In genomic region chr3:15629860-15630597, GRCh38 we compare ENCODE assay signal across 8 cellular contexts. TPM values are rescaled to one million over a fixed set of nuclear protein-coding genes. Genes with fewer than 3 reads are reported as not detected.
DNase-seq lines count a peak whose midpoint lies in the region; ATAC-seq and TF ChIP-seq lines count a peak whose summit lies in the region.

No MANE protein-coding gene starts in this region.

- DNase-seq in AG09319 (ENCODE audit: extremely low read depth, low read depth) (peak; percentile 56), NCI-H226 (peak; percentile 82), mesenchymal stem cell (peak; percentile 91)
- DNase-seq in activated CD4-positive, alpha-beta T cell treated with anti-CD3 and anti-CD28 coated beads for 36 hours, result peak; percentile 73
- DNase-seq in effector memory CD4-positive, alpha-beta T cell, result peak; percentile 26 to 51 (median 46)
- peak in 5 of 6 experiments; percentile 33 to 69 (median 47) for DNase-seq in stimulated activated naive CD4-positive, alpha-beta T cell (lab: John Stamatoyannopoulos, UW)

- peaks cover 16% of the 10 kb centered on the region for H3K79me1 ChIP-seq in mesenchymal stem cell (replicated peaks; ENCODE audit: low read length, poor library complexity, severe bottlenecking)

- peaks cover 50% of the 10 kb centered on the region for H3K4me1 Mint-ChIP-seq in activated CD4-positive, alpha-beta T cell treated with anti-CD3 and anti-CD28 coated beads for 36 hours

- no peak overlapping the region for H3K23ac ChIP-seq in mesenchymal stem cell (ENCODE audit: low read length in 2 of 2)

- no peaks in the 10 kb centered on the region for H3K9me3 ChIP-seq in effector memory CD4-positive, alpha-beta T cell (ENCODE audit: control insufficient read depth, low read length)
- no peaks in the 10 kb centered on the region for H3K9me3 ChIP-seq in mesenchymal stem cell (ENCODE audit: control insufficient read depth, low read length)

- H3K4me2 ChIP-seq in mesenchymal stem cell (ENCODE audit: low read length, poor library complexity, severe bottlenecking), result no peak overlapping the region

- H4K8ac ChIP-seq in mesenchymal stem cell (ENCODE audit: low read length), result peak overlapping the region; percentile 79

- H2BK12ac ChIP-seq in mesenchymal stem cell (ENCODE audit: low read length in 2 of 2), result no peak overlapping the region

- no peaks in the 10 kb centered on the region for H3K27me3 Mint-ChIP-seq in activated CD4-positive, alpha-beta T cell treated with anti-CD3 and anti-CD28 coated beads for 36 hours

- peak; percentile 47 for TF ChIP-seq CTCF in AG09319 (IDR thresholded peaks at IDR 0.05; ENCODE audit: low read depth, low read length)

- H3K4me3 Mint-ChIP-seq in activated CD4-positive, alpha-beta T cell treated with anti-CD3 and anti-CD28 coated beads for 36 hours, result peak overlapping the region; percentile 52

- H3K18ac ChIP-seq in mesenchymal stem cell (ENCODE audit: low read depth in 1 of 2, low read length in 2 of 2), result no peak overlapping the region

- H2AFZ ChIP-seq in mesenchymal stem cell (ENCODE audit: low read depth, low read length), result no peak overlapping the region

- no peak overlapping the region for H3K4ac ChIP-seq in mesenchymal stem cell (ENCODE audit: low read depth in 1 of 2, low read length in 2 of 2)

- H3K9ac ChIP-seq in mesenchymal stem cell (ENCODE audit: low read length), result peak overlapping the region; percentile 88

- peak overlapping the region; percentile 28 for H3K4me3 ChIP-seq in effector memory CD4-positive, alpha-beta T cell (ENCODE audit: insufficient read depth, low read depth, low read length, poor library complexity, severe bottlenecking)
- H3K4me3 ChIP-seq in mesenchymal stem cell (ENCODE audit: insufficient read depth in 1 of 2, low read depth in 1 of 2, low read length in 2 of 2), result peak overlapping the region in 1 of 2 experiments; percentile 58

- CTCF ChIA-PET in activated CD4-positive, alpha-beta T cell treated with anti-CD3 and anti-CD28 coated beads for 36 hours (lab: Charles Lee), result interaction anchor here (0.7 to 2.4 kb wide), 17 partner anchors 9 to 548 kb away, joined by 3 to 12 read pairs (median 4); partner anchors contain the start of gene ANKRD28

- H3K27me3 ChIP-seq in effector memory CD4-positive, alpha-beta T cell (replicated peaks; ENCODE audit: control insufficient read depth, insufficient read depth, low read length, poor library complexity, severe bottlenecking), result no peaks in the 10 kb centered on the region
- H3K27me3 ChIP-seq in mesenchymal stem cell (ENCODE audit: control insufficient read depth in 1 of 2, insufficient read depth in 1 of 2, low read length in 2 of 2), result no peaks in the 10 kb centered on the region

- no peak overlapping the region for H4K91ac ChIP-seq in mesenchymal stem cell (ENCODE audit: low read length)

- H2BK120ac ChIP-seq in mesenchymal stem cell (ENCODE audit: low read depth, low read length), result peak overlapping the region; percentile 11

- intact Hi-C loops in activated CD4-positive, alpha-beta T cell treated with anti-CD3 and anti-CD28 coated beads for 36 hours (cut with DNase I, micrococcal nuclease), result loop anchor here (1.0 to 10.0 kb wide), 9 partner anchors 115 to 619 kb away; partner anchors contain the start of genes ANKRD28 (in 1 of the 2) and GALNT15 (in 1 of the 2)

- POLR2A ChIA-PET in activated CD4-positive, alpha-beta T cell treated with anti-CD3 and anti-CD28 coated beads for 36 hours (lab: Charles Lee), result no interaction called here

- H2AK5ac ChIP-seq in mesenchymal stem cell (ENCODE audit: low read length, severe bottlenecking), result no peak overlapping the region

- peak overlapping the region; percentile 49 for H2BK5ac ChIP-seq in mesenchymal stem cell (ENCODE audit: low read depth, low read length, poor library complexity, severe bottlenecking)

- H3K27ac ChIP-seq in effector memory CD4-positive, alpha-beta T cell (ENCODE audit: insufficient read depth, low read length, poor library complexity, severe bottlenecking), result no peak overlapping the region
- peak overlapping the region; percentile 86 for H3K27ac ChIP-seq in mesenchymal stem cell (ENCODE audit: low read length, poor library complexity, severe bottlenecking)

- H3K4me1 ChIP-seq in effector memory CD4-positive, alpha-beta T cell (ENCODE audit: control insufficient read depth, insufficient read depth, low read length, poor library complexity, severe bottlenecking), result peaks cover 4% of the 10 kb centered on the region
- H3K4me1 ChIP-seq in mesenchymal stem cell (ENCODE audit: control insufficient read depth, insufficient read depth, low read depth, low read length), result peaks cover 9% of the 10 kb centered on the region

- no peak overlapping the region for H3K14ac ChIP-seq in mesenchymal stem cell (ENCODE audit: low read length in 2 of 2)

- 51% methylated on average over 9 of the region's 10 CpGs for WGBS in mesenchymal stem cell

- no peaks in the 10 kb centered on the region for H3K36me3 ChIP-seq in effector memory CD4-positive, alpha-beta T cell (ENCODE audit: control insufficient read depth, insufficient read depth, low read length)
- no peaks in the 10 kb centered on the region for H3K36me3 ChIP-seq in mesenchymal stem cell (ENCODE audit: control insufficient read depth in 1 of 2, insufficient read depth in 2 of 2, low read depth in 1 of 2, low read length in 2 of 2)

- ATAC-seq in GM18520 (IDR thresholded peaks at IDR 0.05; ENCODE audit: unreplicated experiment) (peak; percentile 92), HG03045 (IDR thresholded peaks at IDR 0.05; ENCODE audit: unreplicated experiment) (peak; percentile 86)
- peak; percentile 96 for ATAC-seq in activated CD4-positive, alpha-beta T cell treated with anti-CD3 and anti-CD28 coated beads for 36 hours

- H3K36me3 Mint-ChIP-seq in activated CD4-positive, alpha-beta T cell treated with anti-CD3 and anti-CD28 coated beads for 36 hours (ENCODE audit: low read depth), result peaks cover 4% of the 10 kb centered on the region

- H3K9me3 Mint-ChIP-seq in activated CD4-positive, alpha-beta T cell treated with anti-CD3 and anti-CD28 coated beads for 36 hours (ENCODE audit: low read depth), result no peaks in the 10 kb centered on the region

- peak overlapping the region; percentile 90 for H3K27ac Mint-ChIP-seq in activated CD4-positive, alpha-beta T cell treated with anti-CD3 and anti-CD28 coated beads for 36 hours

- peak overlapping the region; percentile 70 for H2BK15ac ChIP-seq in mesenchymal stem cell (ENCODE audit: low read depth, poor library complexity, severe bottlenecking)

RNA-seq across cellular contexts. Expression of gene BTD, which starts 28.5 kb away (rescaled TPM):
- total RNA-seq in activated CD4-positive, alpha-beta T cell treated with anti-CD3 and anti-CD28 coated beads for 36 hours, result 1 to 10 TPM; 3.8 to 4.4 TPM
- polyA plus RNA-seq in mesenchymal stem cell (2013, experiment 1 of 2), result 16.3 TPM
- 15.8 TPM for polyA plus RNA-seq in mesenchymal stem cell (2013, experiment 2 of 2)

RNA-seq across cellular contexts. Expression of gene HACL1, which starts 28.7 kb away (rescaled TPM):
- 10 to 100 TPM; 22.3 to 23.2 TPM for total RNA-seq in activated CD4-positive, alpha-beta T cell treated with anti-CD3 and anti-CD28 coated beads for 36 hours
- polyA plus RNA-seq in mesenchymal stem cell (2013, experiment 1 of 2), result 9.2 TPM
- 9.0 TPM for polyA plus RNA-seq in mesenchymal stem cell (2013, experiment 2 of 2)
